Comparison of ENCODE assay signal across 22 cellular contexts in genomic region chr7:99076615-99077014, GRCh38.
"Had no signal": no experiment of that assay in that cellular context is flagged by ENCODE, and none has a peak within 500 bp of the region (broad histone marks: within the 10 kb centered on the region; RNA-seq: fewer than 3 reads in every experiment).

No MANE protein-coding gene starts in this region.

- FAIRE-seq: islet of Langerhans had no signal

- H3K4me3 Mint-ChIP-seq: naive thymus-derived CD8-positive, alpha-beta T cell; stimulated activated memory B cell treated with anti-CD40 and anti-IgM and Interleukin-4, amounts not matched to agents 10 μg/mL and 1 μg/mL and 100 μg/mL, for 72 hours; stimulated activated naive CD8-positive, alpha-beta T cell treated with anti-CD3 and anti-CD28 coated beads, Interleukin-15, Interleukin-2, amounts not matched to agents 100 ng/mL and 50 ng/mL, for 24 hours had no signal

- H3K4me3 ChIP-seq: dorsolateral prefrontal cortex, gastrocnemius medialis, heart right ventricle, psoas muscle, spleen, tibial artery, upper lobe of left lung, vagina had no signal

- H3K27ac ChIP-seq: dorsolateral prefrontal cortex, heart right ventricle, neutrophil, upper lobe of left lung, vagina had no signal

- H3K27ac Mint-ChIP-seq: stimulated activated memory B cell treated with anti-CD40 and anti-IgM and Interleukin-4, amounts not matched to agents 10 μg/mL and 1 μg/mL and 100 μg/mL, for 72 hours; stimulated activated naive CD8-positive, alpha-beta T cell treated with anti-CD3 and anti-CD28 coated beads, Interleukin-15, Interleukin-2, amounts not matched to agents 100 ng/mL and 50 ng/mL, for 24 hours had no signal

- DNase-seq: dorsolateral prefrontal cortex; effector CD8-positive, alpha-beta T cell; gastrocnemius medialis; heart right ventricle; hypothalamus; kidney glomerular epithelial cell; naive thymus-derived CD8-positive, alpha-beta T cell; psoas muscle; retina; spleen; stimulated activated CD4-positive, alpha-beta T cell treated with anti-CD3 and anti-CD28 coated beads, Interleukin-15, amount 100 ng/mL, for 24 hours; stimulated activated CD4-positive, alpha-beta T cell treated with anti-CD3 and anti-CD28 coated beads, Interleukin-1b, Interleukin-23, amount 100 ng/mL, for 48 hours; stimulated activated CD4-positive, alpha-beta T cell treated with anti-CD3 and anti-CD28 coated beads, Interleukin-4, amount 100 ng/mL, for 24 hours; tibial artery; upper lobe of left lung had no signal

- H3K36me3 ChIP-seq: gastrocnemius medialis, heart right ventricle, neutrophil, spleen, tibial artery, upper lobe of left lung, vagina had no signal

- H3K9me3 Mint-ChIP-seq: naive thymus-derived CD8-positive, alpha-beta T cell; stimulated activated memory B cell treated with anti-CD40 and anti-IgM and Interleukin-4, amounts not matched to agents 10 μg/mL and 1 μg/mL and 100 μg/mL, for 72 hours; stimulated activated naive CD8-positive, alpha-beta T cell treated with anti-CD3 and anti-CD28 coated beads, Interleukin-15, Interleukin-2, amounts not matched to agents 100 ng/mL and 50 ng/mL, for 24 hours had no signal

- ATAC-seq: esophagus mucosa; gastrocnemius medialis; heart right ventricle; naive thymus-derived CD8-positive, alpha-beta T cell; sciatic nerve; stimulated activated memory B cell treated with anti-CD40 and anti-IgM and Interleukin-4, amounts not matched to agents 10 μg/mL and 1 μg/mL and 100 μg/mL, for 72 hours had no signal

- H3K27me3 ChIP-seq: dorsolateral prefrontal cortex, gastrocnemius medialis, heart right ventricle, neutrophil, spleen, tibial artery, upper lobe of left lung, vagina had no signal

- H3K9me3 ChIP-seq: gastrocnemius medialis, heart right ventricle, neutrophil, psoas muscle, tibial artery, upper lobe of left lung, vagina had no signal

- H3K27me3 Mint-ChIP-seq: naive thymus-derived CD8-positive, alpha-beta T cell; stimulated activated memory B cell treated with anti-CD40 and anti-IgM and Interleukin-4, amounts not matched to agents 10 μg/mL and 1 μg/mL and 100 μg/mL, for 72 hours; stimulated activated naive CD8-positive, alpha-beta T cell treated with anti-CD3 and anti-CD28 coated beads, Interleukin-15, Interleukin-2, amounts not matched to agents 100 ng/mL and 50 ng/mL, for 24 hours had no signal
